ENCODE assay signal across 8 cellular contexts in genomic region chr19:12796146-12797071, GRCh38. TPM values are rescaled to one million over a fixed set of nuclear protein-coding genes. Genes with fewer than 3 reads are reported as not detected.
DNase-seq lines count a peak whose midpoint lies in the region; ATAC-seq and TF ChIP-seq lines count a peak whose summit lies in the region.

No MANE protein-coding gene starts in this region.

- ATAC-seq in HCT116 (peak; percentile 32), HG03521 (IDR thresholded peaks at IDR 0.05; ENCODE audit: unreplicated experiment) (no peak)
- no peak for ATAC-seq in stimulated activated memory B cell treated with anti-CD40 and anti-IgM and Interleukin-4, amounts not matched to agents 10 μg/mL and 1 μg/mL and 100 μg/mL, for 72 hours

- H3K4me1 Mint-ChIP-seq in stimulated activated memory B cell treated with anti-CD40 and anti-IgM and Interleukin-4, amounts not matched to agents 10 μg/mL and 1 μg/mL and 100 μg/mL, for 72 hours, result peaks cover 33% of the 10 kb centered on the region

- no peaks in the 10 kb centered on the region for H4K20me1 ChIP-seq in HCT116 (ENCODE audit: insufficient read depth)

- H3K36me3 Mint-ChIP-seq in stimulated activated memory B cell treated with anti-CD40 and anti-IgM and Interleukin-4, amounts not matched to agents 10 μg/mL and 1 μg/mL and 100 μg/mL, for 72 hours, result peaks cover 12% of the 10 kb centered on the region

- H3K4me2 ChIP-seq in HCT116 (ENCODE audit: low read length), result peak overlapping the region; percentile 72

- peak overlapping the region in 1 of 2 experiments; percentile 33; a peak in 1 of 4 replicates for H3K4me3 ChIP-seq in HCT116 (replicated peaks in 1 of 2; ENCODE audit: low read depth in 1 of 2, low read length in 2 of 2)

- H3K79me2 ChIP-seq in HCT116 (ENCODE audit: insufficient read depth, low read length), result peaks cover 40% of the 10 kb centered on the region

- H3K4me1 ChIP-seq in HCT116 (ENCODE audit: control insufficient read depth in 1 of 2, insufficient read depth in 2 of 2, low read length in 2 of 2), result peaks cover 29 to 68% of the 10 kb centered on the region in 2 experiments

- H3K27me3 ChIP-seq in HCT116 (ENCODE audit: insufficient read depth, low read length), result no peaks in the 10 kb centered on the region

- intact Hi-C loops in HCT116 (cut with micrococcal nuclease), result loop anchor here (1.0 to 2.0 kb wide), 4 partner anchors 19 to 120 kb away; no protein-coding TSS in a partner anchor

- no peaks in the 10 kb centered on the region for H3K27me3 Mint-ChIP-seq in stimulated activated memory B cell treated with anti-CD40 and anti-IgM and Interleukin-4, amounts not matched to agents 10 μg/mL and 1 μg/mL and 100 μg/mL, for 72 hours

- H3K9me3 Mint-ChIP-seq in stimulated activated memory B cell treated with anti-CD40 and anti-IgM and Interleukin-4, amounts not matched to agents 10 μg/mL and 1 μg/mL and 100 μg/mL, for 72 hours, result no peaks in the 10 kb centered on the region

- peak; percentile 0 for TF ChIP-seq POLR2A in HCT116 (IDR thresholded peaks at IDR 0.05; ENCODE audit: borderline replicate concordance, extremely low read depth, insufficient read depth, insufficient read length)

- H3K27ac Mint-ChIP-seq in stimulated activated memory B cell treated with anti-CD40 and anti-IgM and Interleukin-4, amounts not matched to agents 10 μg/mL and 1 μg/mL and 100 μg/mL, for 72 hours, result peak overlapping the region; percentile 74

- no peak overlapping the region for H2AFZ ChIP-seq in HCT116 (ENCODE audit: low read depth, low read length, poor library complexity, severe bottlenecking)

- POLR2A ChIA-PET in HCT116 (lab: Charles Lee), result interaction anchor here (0.7 to 6.7 kb wide), 7 partner anchors 14 to 85 kb away, joined by 3 to 172 read pairs (median 3); partner anchors contain the start of genes DNASE2 and HOOK2

- CTCF ChIA-PET in HCT116 (lab: Charles Lee), result interaction anchor here (0.7 to 6.4 kb wide), 15 partner anchors 10 to 169 kb away, joined by 3 to 123 read pairs (median 4); partner anchors contain the start of genes HOOK2, RNASEH2A and TRIR

- RAD21 ChIA-PET in HCT116 (lab: Charles Lee; ENCODE audit: low non-redundant PET in 1 of 2, low total read pairs in 2 of 2, uncharacterized antibody in 2 of 2, unreplicated experiment in 2 of 2), result interaction anchor here (0.8 to 3.4 kb wide), 7 partner anchors 19 to 36 kb away, joined by 4 to 17 read pairs (median 11); no protein-coding TSS in a partner anchor

- H3K36me3 ChIP-seq in HCT116 (ENCODE audit: control insufficient read depth in 1 of 2, insufficient read depth in 2 of 2, low read length in 2 of 2), result peaks cover 4 to 19% of the 10 kb centered on the region in 2 experiments; a peak in 3 of 4 replicates

- peak overlapping the region; percentile 58 for H3K9ac ChIP-seq in HCT116 (ENCODE audit: low read length)

- H3K9me2 ChIP-seq in HCT116 (ENCODE audit: insufficient read depth), result no peaks in the 10 kb centered on the region

- DNase-seq in AG20443 (ENCODE audit: low spot score), result peak; percentile 67
- no peak for DNase-seq in HCT116 (ENCODE audit: low read depth, low spot score)
- peak; percentile 61 for DNase-seq in NCI-H774 (lab: John Stamatoyannopoulos, UW)
- peak; percentile 69 to 81 for DNase-seq in activated CD4-positive, alpha-beta T cell treated with anti-CD3 and anti-CD28 coated beads, Interleukin-2, amount 50 U/mL, for 48 hours
- DNase-seq in effector CD4-positive, alpha-beta T cell, result peak; percentile 66
- DNase-seq in lung microvascular endothelial cell (ENCODE audit: low read depth in 2 of 2), result peak; percentile 81 to 83

- no TSS peak for BruUV-seq in HCT116 (replicated peaks; lab: Mats Ljungman, UMichigan)

- H3K27ac ChIP-seq in HCT116 (ENCODE audit: low read depth, low read length), result peak overlapping the region; percentile 70

- peak in 2 of 3 experiments; percentile 93 to 94; a peak in 4 of 6 replicates for TF ChIP-seq CTCF in HCT116 (IDR thresholded peaks at IDR 0.05 in 2 of 3, conservative IDR thresholded peaks at IDR 0.05 in 1 of 3; ENCODE audit: borderline replicate concordance in 1 of 3, insufficient read depth in 1 of 3, low read depth in 2 of 3, low read length in 2 of 3)

- H3K4me3 Mint-ChIP-seq in stimulated activated memory B cell treated with anti-CD40 and anti-IgM and Interleukin-4, amounts not matched to agents 10 μg/mL and 1 μg/mL and 100 μg/mL, for 72 hours, result peak overlapping the region; percentile 75

- no peak for TF ChIP-seq RAD21 in HCT116 (IDR thresholded peaks at IDR 0.05; ENCODE audit: low read depth)

- no peaks in the 10 kb centered on the region for H3K9me3 ChIP-seq in HCT116 (ENCODE audit: control insufficient read depth in 1 of 2, insufficient read depth in 1 of 2, low read depth in 1 of 2, low read length in 2 of 2)

TF ChIP-seq in HCT116, 20 proteins besides CTCF, POLR2A, EP300 and RAD21:
- TF ChIP-seq POLR2AphosphoS5 (IDR thresholded peaks at IDR 0.05; ENCODE audit: low read depth, low read length) (peak; percentile 59), CEBPB (IDR thresholded peaks at IDR 0.05; ENCODE audit: low read depth) (no peak)

RNA-seq across cellular contexts. Expression of gene JUNB, which starts 5.1 kb away (rescaled TPM):
- total RNA-seq in HCT116 (2021; ENCODE audit: unreplicated experiment) (194 TPM), lung microvascular endothelial cell (59.3 and 124 TPM in 2 replicates)
- 215 and 264 TPM in 2 replicates for polyA plus RNA-seq in HCT116 (2012)

RNA-seq across cellular contexts. Expression of gene PRDX2, which starts 5.2 kb away (rescaled TPM):
- total RNA-seq in HCT116 (2021; ENCODE audit: unreplicated experiment) (387 TPM), lung microvascular endothelial cell (185 and 189 TPM in 2 replicates)
- polyA plus RNA-seq in HCT116 (2012), result 529 and 594 TPM in 2 replicates

RNA-seq across cellular contexts. Expression of gene THSD8, which starts 5.5 kb away (rescaled TPM):
- total RNA-seq in HCT116 (2021; ENCODE audit: unreplicated experiment) (33.3 TPM), lung microvascular endothelial cell (0.20 TPM in 1 of 2 replicates, not detected in the other)
- 22.1 and 29.4 TPM in 2 replicates for polyA plus RNA-seq in HCT116 (2012)

RNA-seq across cellular contexts. Expression of gene RNASEH2A, which starts 10.0 kb away (rescaled TPM):
- total RNA-seq in HCT116 (2021; ENCODE audit: unreplicated experiment) (54.5 TPM), lung microvascular endothelial cell (7.1 and 9.8 TPM in 2 replicates)
- 71.2 and 79.4 TPM in 2 replicates for polyA plus RNA-seq in HCT116 (2012)

RNA-seq across cellular contexts. Expression of gene HOOK2, which starts 21.1 kb away (rescaled TPM):
- 96.3 TPM for total RNA-seq in HCT116 (2021; ENCODE audit: unreplicated experiment)
- 89.0 and 96.2 TPM in 2 replicates for polyA plus RNA-seq in HCT116 (2012)
- total RNA-seq in lung microvascular endothelial cell, result 5.4 and 9.3 TPM in 2 replicates

Comparison
In these comparisons a context has a peak if more than half of its experiments do, and no peak if none do; other contexts are left out.
1. RNA of gene THSD8, which starts 5.5 kb away (total RNA-seq): 33.3 TPM in HCT116 (single experiment); 0.20 TPM in lung microvascular endothelial cell; every median in the first group is over 10 times any median in the second.